12 cellular contexts compared by ENCODE assay signal in the genomic region with DNA sequence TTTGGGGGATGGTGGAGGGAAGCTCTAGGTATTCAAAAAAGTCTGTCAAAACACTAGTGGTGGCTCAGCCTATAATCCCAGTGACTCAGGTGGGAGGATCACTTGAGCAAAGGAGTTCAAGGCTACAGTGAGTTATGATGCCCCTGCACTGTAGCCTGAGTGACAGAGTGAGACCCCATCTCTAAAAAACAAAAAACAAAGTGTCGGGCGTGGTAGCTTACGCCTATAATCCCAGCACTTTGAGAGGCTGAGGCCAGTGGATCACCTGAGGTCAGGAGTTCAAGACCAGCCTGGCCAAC. TPM values are rescaled to one million over a fixed set of nuclear protein-coding genes. Genes with fewer than 3 reads are reported as not detected.
A peak's percentile ranks its signal among the peaks of the same experiment; 100 is the strongest.
DNase-seq lines count a peak whose midpoint lies in the region; ATAC-seq and TF ChIP-seq lines count a peak whose summit lies in the region.
"Had no signal": no experiment of that assay in that cellular context is flagged by ENCODE, and none has a peak within 500 bp of the region (broad histone marks: within the 10 kb centered on the region; RNA-seq: fewer than 3 reads in every experiment).

No MANE protein-coding gene starts in this region.

- no peaks in the 10 kb centered on the region for H3K4me1 ChIP-seq in DND-41 (ENCODE audit: insufficient read depth, low read length)
- no peaks in the 10 kb centered on the region for H3K4me1 ChIP-seq in mucosa of stomach (ENCODE audit: control insufficient read depth, insufficient read depth, low read length)

- no peak for DNase-seq in DND-41
- no peak for DNase-seq in activated CD8-positive, alpha-beta T cell treated with anti-CD3 and anti-CD28 coated beads, Interleukin-2, amount 10 ng/mL, durations not matched to agents 7 days and 5 days
- DNase-seq in NCI-H345 (lab: John Stamatoyannopoulos, UW): no peak
- DNase-seq in NCI-H446 (lab: John Stamatoyannopoulos, UW): no peak
- DNase-seq: activated effector memory CD4-positive, alpha-beta T cell treated with Interleukin-2 at 50 U/mL for 16 hours; GOT3; nucleus accumbens; RPMI8226 had no signal

- H3K27me3 Mint-ChIP-seq in activated CD8-positive, alpha-beta T cell treated with anti-CD3 and anti-CD28 coated beads, Interleukin-2, amount 10 ng/mL, durations not matched to agents 7 days and 5 days (ENCODE audit: low read depth): no peaks in the 10 kb centered on the region

- H3K36me3 Mint-ChIP-seq in activated CD8-positive, alpha-beta T cell treated with anti-CD3 and anti-CD28 coated beads, Interleukin-2, amount 10 ng/mL, durations not matched to agents 7 days and 5 days (ENCODE audit: low read depth): peaks cover 60% of the 10 kb centered on the region

- peak overlapping the region; percentile 42; the same call in 1 of the 2 replicates for H3K27ac ChIP-seq in DND-41 (ENCODE audit: low read length)

- no peak overlapping the region for H3K4me2 ChIP-seq in DND-41 (ENCODE audit: insufficient read depth, low read length)

- no peak for ATAC-seq in DND-41 (ENCODE audit: insufficient read depth, low read depth)
- ATAC-seq in HG02678 (IDR thresholded peaks at IDR 0.05; ENCODE audit: unreplicated experiment): peak; percentile 18
- ATAC-seq in activated CD8-positive, alpha-beta T cell treated with anti-CD3 and anti-CD28 coated beads, Interleukin-2, amount 10 ng/mL, durations not matched to agents 7 days and 5 days: peak; percentile 59
- no peak for ATAC-seq in HG02840 (IDR thresholded peaks at IDR 0.05; ENCODE audit: low FRiP score, unreplicated experiment)
- ATAC-seq in HG02973 (IDR thresholded peaks at IDR 0.05; ENCODE audit: unreplicated experiment): no peak

- TF ChIP-seq CTCF in DND-41 (IDR thresholded peaks at IDR 0.05; ENCODE audit: borderline replicate concordance, extremely low read depth, low read length, poor library complexity, severe bottlenecking): no peak

- no peak overlapping the region for H3K9ac ChIP-seq in DND-41 (ENCODE audit: low read depth, low read length)
- H3K9ac ChIP-seq in mucosa of stomach (ENCODE audit: low read length): peak overlapping the region; percentile 18

- POLR2A ChIA-PET in activated CD8-positive, alpha-beta T cell treated with anti-CD3 and anti-CD28 coated beads, Interleukin-2, amount 10 ng/mL, durations not matched to agents 7 days and 5 days (lab: Charles Lee): interaction anchor here (0.8 to 1.4 kb wide), 5 partner anchors 10 to 20 kb away, joined by 3 to 10 read pairs (median 4); no protein-coding TSS in a partner anchor

- peak overlapping the region; percentile 83 for H3K27ac Mint-ChIP-seq in activated CD8-positive, alpha-beta T cell treated with anti-CD3 and anti-CD28 coated beads, Interleukin-2, amount 10 ng/mL, durations not matched to agents 7 days and 5 days

- peaks cover 54% of the 10 kb centered on the region for H3K36me3 ChIP-seq in DND-41 (ENCODE audit: insufficient read depth, low read length)
- H3K36me3 ChIP-seq in mucosa of stomach (ENCODE audit: control insufficient read depth, insufficient read depth, low read length): no peaks in the 10 kb centered on the region

- no peak overlapping the region for H2AFZ ChIP-seq in DND-41 (ENCODE audit: low read depth, low read length)

- peaks cover 91% of the 10 kb centered on the region for H3K79me2 ChIP-seq in DND-41 (ENCODE audit: insufficient read depth, low read length)

- H4K20me1 ChIP-seq in DND-41 (ENCODE audit: insufficient read depth, low read length): peaks cover 74% of the 10 kb centered on the region

- CTCF ChIA-PET in activated CD8-positive, alpha-beta T cell treated with anti-CD3 and anti-CD28 coated beads, Interleukin-2, amount 10 ng/mL, durations not matched to agents 7 days and 5 days (lab: Charles Lee): interaction anchor here (1.2 to 2.1 kb wide), 5 partner anchors 10 to 72 kb away, joined by 3 to 10 read pairs (median 3); no protein-coding TSS in a partner anchor

- peaks cover 4% of the 10 kb centered on the region for H3K9me3 Mint-ChIP-seq in activated CD8-positive, alpha-beta T cell treated with anti-CD3 and anti-CD28 coated beads, Interleukin-2, amount 10 ng/mL, durations not matched to agents 7 days and 5 days (ENCODE audit: insufficient read depth)

- H3K4me3 ChIP-seq in DND-41 (ENCODE audit: low read depth in 1 of 2, low read length in 2 of 2): no peak overlapping the region
- H3K4me3 ChIP-seq in mucosa of stomach (ENCODE audit: low read length): no peak overlapping the region

- H3K9me3 ChIP-seq in DND-41 (ENCODE audit: insufficient read depth, low read length, severe bottlenecking) (no peaks in the 10 kb centered on the region), mucosa of stomach (ENCODE audit: control insufficient read depth, low read length) (no peaks in the 10 kb centered on the region)

- H3K4me3 Mint-ChIP-seq in activated CD8-positive, alpha-beta T cell treated with anti-CD3 and anti-CD28 coated beads, Interleukin-2, amount 10 ng/mL, durations not matched to agents 7 days and 5 days: peak overlapping the region; percentile 54

- H3K27me3 ChIP-seq in DND-41 (ENCODE audit: insufficient read depth, low read length, poor library complexity): no peaks in the 10 kb centered on the region
- H3K27me3 ChIP-seq in mucosa of stomach (ENCODE audit: control insufficient read depth, insufficient read depth, low read length): no peaks in the 10 kb centered on the region

- H3K4me1 Mint-ChIP-seq in activated CD8-positive, alpha-beta T cell treated with anti-CD3 and anti-CD28 coated beads, Interleukin-2, amount 10 ng/mL, durations not matched to agents 7 days and 5 days (ENCODE audit: low read depth): peaks cover 38% of the 10 kb centered on the region

RNA-seq across cellular contexts. Expression of a gene that starts 15.8 kb away (rescaled TPM):
- 1 to 10 TPM; 4.2 to 4.3 TPM for total RNA-seq in activated CD8-positive, alpha-beta T cell treated with anti-CD3 and anti-CD28 coated beads, Interleukin-2, amount 10 ng/mL, durations not matched to agents 7 days and 5 days

RNA-seq across cellular contexts. Expression of a gene that starts 18.9 kb away (rescaled TPM):
- total RNA-seq in activated CD8-positive, alpha-beta T cell treated with anti-CD3 and anti-CD28 coated beads, Interleukin-2, amount 10 ng/mL, durations not matched to agents 7 days and 5 days: 10 to 100 TPM; 37.1 to 38.4 TPM

RNA-seq across cellular contexts. Expression of a gene that starts 50.7 kb away (rescaled TPM):
- total RNA-seq in activated CD8-positive, alpha-beta T cell treated with anti-CD3 and anti-CD28 coated beads, Interleukin-2, amount 10 ng/mL, durations not matched to agents 7 days and 5 days: 1 to 10 TPM; 4.1 to 5.0 TPM

Comparison
In these comparisons a context has a peak if more than half of its experiments do, and no peak if none do; other contexts are left out.
1. ATAC-seq: peak in HG02678 (single experiment) and activated CD8-positive, alpha-beta T cell treated with anti-CD3 and anti-CD28 coated beads, Interleukin-2, amount 10 ng/mL, durations not matched to agents 7 days and 5 days (single experiment); none in DND-41 (single experiment), HG02840 (single experiment) and HG02973 (single experiment).